ENCODE assay signal across 15 cellular contexts in genomic region chr19:17171874-17172273, GRCh38. TPM values are rescaled to one million over a fixed set of nuclear protein-coding genes. Genes with fewer than 3 reads are reported as not detected.
DNase-seq lines count a peak whose midpoint lies in the region; ATAC-seq and TF ChIP-seq lines count a peak whose summit lies in the region.
"Had no signal": no experiment of that assay in that cellular context is flagged by ENCODE, and none has a peak within 500 bp of the region (broad histone marks: within the 10 kb centered on the region; RNA-seq: fewer than 3 reads in every experiment).

No MANE protein-coding gene starts in this region.

- no peaks in the 10 kb centered on the region for H3K27me3 ChIP-seq in trophoblast cell (ENCODE audit: insufficient read depth, low read length)
- no peaks in the 10 kb centered on the region for H3K27me3 ChIP-seq in upper lobe of left lung

- H3K14ac ChIP-seq in trophoblast cell (ENCODE audit: low read length) = no peak overlapping the region

- no peak for TF ChIP-seq EP300 in upper lobe of left lung (IDR thresholded peaks at IDR 0.05)

- H3K9ac ChIP-seq in trophoblast cell (ENCODE audit: low read length) = no peak overlapping the region
- H3K9ac ChIP-seq: GM23248 had no signal

- H2AFZ ChIP-seq in trophoblast cell (ENCODE audit: insufficient read depth, low read length, poor library complexity) = no peak overlapping the region
- H2AFZ ChIP-seq: GM23248 had no signal

- H3K9me3 ChIP-seq in trophoblast cell (ENCODE audit: insufficient read depth, low read depth, low read length) = no peaks in the 10 kb centered on the region
- no peaks in the 10 kb centered on the region for H3K9me3 ChIP-seq in upper lobe of left lung

- H3K27ac ChIP-seq in trophoblast cell (ENCODE audit: low read depth, low read length) (no peak overlapping the region), upper lobe of left lung (no peak overlapping the region)
- H3K27ac ChIP-seq: 22Rv1, GM23248 had no signal

- no peak overlapping the region for H2BK5ac ChIP-seq in trophoblast cell (ENCODE audit: low read depth, low read length, poor library complexity)

- no peak overlapping the region for H3K23ac ChIP-seq in trophoblast cell (ENCODE audit: low read length)

- H3K4ac ChIP-seq in trophoblast cell (ENCODE audit: low read depth, low read length) = no peak overlapping the region

- H3K4me1 ChIP-seq in trophoblast cell (ENCODE audit: control insufficient read depth in 1 of 2, insufficient read depth in 2 of 2, low read length in 2 of 2) (peaks cover 0 to 8% of the 10 kb centered on the region in 2 experiments), upper lobe of left lung (no peaks in the 10 kb centered on the region)

- CTCF ChIA-PET in activated naive CD4-positive, alpha-beta T cell treated with anti-CD3 and anti-CD28 coated beads, Interleukin-2, amount 10 ng/mL, durations not matched to agents 7 days and 5 days (lab: Charles Lee) = no interaction called here

- no peaks in the 10 kb centered on the region for H3K79me2 ChIP-seq in trophoblast cell (ENCODE audit: control insufficient read depth, insufficient read depth, low read length, poor library complexity)

- H3K36me3 ChIP-seq in trophoblast cell (ENCODE audit: control insufficient read depth in 1 of 2, insufficient read depth in 2 of 2, low read length in 2 of 2) = peaks cover 77 to 79% of the 10 kb centered on the region in 2 experiments
- H3K36me3 ChIP-seq in upper lobe of left lung = peaks cover 31 to 95% (median 82%) of the 10 kb centered on the region in 4 donors

- H2BK12ac ChIP-seq in trophoblast cell (ENCODE audit: low read length) = no peak overlapping the region

- H3K18ac ChIP-seq in trophoblast cell (ENCODE audit: low read length) = no peak overlapping the region

- H3K4me3 ChIP-seq in trophoblast cell (ENCODE audit: low read depth, low read length) (no peak overlapping the region), upper lobe of left lung (no peak overlapping the region)
- H3K4me3 ChIP-seq: GM23248 had no signal

- no peak overlapping the region for H3K4me3 Mint-ChIP-seq in T-helper 1 cell treated with Interleukin-12 subunit alpha and Interleukin-12 subunit beta and Interleukin-4 antibody, amounts not matched to agents 30 μg/mL and 1 μg/mL, for 36 hours
- no peak overlapping the region for H3K4me3 Mint-ChIP-seq in activated naive CD4-positive, alpha-beta T cell treated with anti-CD3 and anti-CD28 coated beads, Interleukin-2, amount 10 ng/mL, durations not matched to agents 7 days and 5 days
- H3K4me3 Mint-ChIP-seq: CD14-positive monocyte; CD8-positive, alpha-beta T cell had no signal

- peak overlapping the region; percentile 57 for H3K27ac Mint-ChIP-seq in T-helper 1 cell treated with Interleukin-12 subunit alpha and Interleukin-12 subunit beta and Interleukin-4 antibody, amounts not matched to agents 30 μg/mL and 1 μg/mL, for 36 hours
- peak overlapping the region; percentile 37 for H3K27ac Mint-ChIP-seq in activated naive CD4-positive, alpha-beta T cell treated with anti-CD3 and anti-CD28 coated beads, Interleukin-2, amount 10 ng/mL, durations not matched to agents 7 days and 5 days
- H3K27ac Mint-ChIP-seq: CD8-positive, alpha-beta T cell had no signal

- no peak overlapping the region for H3K4me2 ChIP-seq in trophoblast cell (ENCODE audit: low read length)

- peaks cover 39% of the 10 kb centered on the region for H3K36me3 Mint-ChIP-seq in T-helper 1 cell treated with Interleukin-12 subunit alpha and Interleukin-12 subunit beta and Interleukin-4 antibody, amounts not matched to agents 30 μg/mL and 1 μg/mL, for 36 hours (ENCODE audit: low read depth)
- peaks cover 50% of the 10 kb centered on the region for H3K36me3 Mint-ChIP-seq in activated naive CD4-positive, alpha-beta T cell treated with anti-CD3 and anti-CD28 coated beads, Interleukin-2, amount 10 ng/mL, durations not matched to agents 7 days and 5 days

- DNase-seq in T-helper 1 cell (no peak), trophoblast cell (peak; percentile 72 to 74), upper lobe of left lung (no peak)
- no peak for DNase-seq in activated naive CD4-positive, alpha-beta T cell treated with anti-CD3 and anti-CD28 coated beads, Interleukin-2, amount 10 ng/mL, durations not matched to agents 7 days and 5 days
- no peak for DNase-seq in activated naive CD4-positive, alpha-beta T cell treated with anti-CD3 and anti-CD28 coated beads, Interleukin-2, amount 50 U/mL, for 16 hours
- no peak for DNase-seq in stimulated activated naive CD8-positive, alpha-beta T cell treated with anti-CD3 and anti-CD28 coated beads, Interleukin-15, Interleukin-2, amounts not matched to agents 100 U/mL and 50 U/mL, for 24 hours
- DNase-seq: CD8-positive, alpha-beta T cell; COR-L47; DND-41; GDM1; GM23248; H7 had no signal

- no peaks in the 10 kb centered on the region for H3K79me1 ChIP-seq in trophoblast cell (ENCODE audit: low read length)

- WGBS in trophoblast cell (ENCODE audit: extremely low coverage, insufficient coverage, insufficient read length) = no CpG with 5 or more reads among the region's 8 CpGs
- WGBS in upper lobe of left lung, 2 donors = 95 to 97% methylated on average over 8 of the region's 8 CpGs

- no peak overlapping the region for H4K91ac ChIP-seq in trophoblast cell (ENCODE audit: low read depth, low read length)

- no peak overlapping the region for H2BK120ac ChIP-seq in trophoblast cell (ENCODE audit: insufficient read depth, low read length, poor library complexity)

- no peaks in the 10 kb centered on the region for H3K9me3 Mint-ChIP-seq in T-helper 1 cell treated with Interleukin-12 subunit alpha and Interleukin-12 subunit beta and Interleukin-4 antibody, amounts not matched to agents 30 μg/mL and 1 μg/mL, for 36 hours
- no peaks in the 10 kb centered on the region for H3K9me3 Mint-ChIP-seq in activated naive CD4-positive, alpha-beta T cell treated with anti-CD3 and anti-CD28 coated beads, Interleukin-2, amount 10 ng/mL, durations not matched to agents 7 days and 5 days
- H3K9me3 Mint-ChIP-seq: CD8-positive, alpha-beta T cell had no signal

- no peaks in the 10 kb centered on the region for H3K27me3 Mint-ChIP-seq in T-helper 1 cell treated with Interleukin-12 subunit alpha and Interleukin-12 subunit beta and Interleukin-4 antibody, amounts not matched to agents 30 μg/mL and 1 μg/mL, for 36 hours (ENCODE audit: low read depth)
- H3K27me3 Mint-ChIP-seq in activated naive CD4-positive, alpha-beta T cell treated with anti-CD3 and anti-CD28 coated beads, Interleukin-2, amount 10 ng/mL, durations not matched to agents 7 days and 5 days = no peaks in the 10 kb centered on the region

- TF ChIP-seq CTCF in upper lobe of left lung (IDR thresholded peaks at IDR 0.05) = no peak

- H3K4me1 Mint-ChIP-seq in T-helper 1 cell treated with Interleukin-12 subunit alpha and Interleukin-12 subunit beta and Interleukin-4 antibody, amounts not matched to agents 30 μg/mL and 1 μg/mL, for 36 hours (ENCODE audit: low read depth) = peaks cover 16% of the 10 kb centered on the region
- peaks cover 4% of the 10 kb centered on the region for H3K4me1 Mint-ChIP-seq in activated naive CD4-positive, alpha-beta T cell treated with anti-CD3 and anti-CD28 coated beads, Interleukin-2, amount 10 ng/mL, durations not matched to agents 7 days and 5 days

- H4K12ac ChIP-seq in trophoblast cell (ENCODE audit: low read depth, low read length) = no peak overlapping the region

- no peak for TF ChIP-seq POLR2A in upper lobe of left lung (IDR thresholded peaks at IDR 0.05)

- no peak overlapping the region for H4K8ac ChIP-seq in trophoblast cell (ENCODE audit: low read depth, low read length)

- ATAC-seq in upper lobe of left lung (ENCODE audit: low FRiP score in 2 of 2) = no peak
- ATAC-seq in stimulated activated naive CD8-positive, alpha-beta T cell treated with anti-CD3 and anti-CD28 coated beads, Interleukin-15, Interleukin-2, amounts not matched to agents 100 U/mL and 50 U/mL, for 24 hours = no peak
- ATAC-seq: CD8-positive, alpha-beta T cell had no signal

- no peak overlapping the region for H2AK5ac ChIP-seq in trophoblast cell (ENCODE audit: low read length)

RNA-seq across cellular contexts. Expression of gene USE1, which starts 43.3 kb away (rescaled TPM):
- polyA plus RNA-seq in trophoblast cell (2013) = 10.3 and 10.4 TPM in 2 replicates
- total RNA-seq in upper lobe of left lung = 10 to 100 TPM; 21.6 to 49.3 (median 23.9) TPM

RNA-seq across cellular contexts. Expression of gene OCEL1, which starts 54.2 kb away (rescaled TPM):
- polyA plus RNA-seq in trophoblast cell (2013) = 41.5 and 44.6 TPM in 2 replicates
- 10 to 100 TPM; 12.3 to 37.7 (median 25.8) TPM for total RNA-seq in upper lobe of left lung

Comparison
In these comparisons a context has a peak if more than half of its experiments do, and no peak if none do; other contexts are left out.
1. DNase-seq: peak in trophoblast cell (2 of 2); none in T-helper 1 cell (0 of 5), activated naive CD4-positive, alpha-beta T cell treated with anti-CD3 and anti-CD28 coated beads, Interleukin-2, amount 10 ng/mL, durations not matched to agents 7 days and 5 days (single experiment), activated naive CD4-positive, alpha-beta T cell treated with anti-CD3 and anti-CD28 coated beads, Interleukin-2, amount 50 U/mL, for 16 hours (single experiment), upper lobe of left lung (0 of 2) and stimulated activated naive CD8-positive, alpha-beta T cell treated with anti-CD3 and anti-CD28 coated beads, Interleukin-15, Interleukin-2, amounts not matched to agents 100 U/mL and 50 U/mL, for 24 hours (single experiment).